8 cellular contexts compared by ENCODE assay signal in genomic region chr2:174597347-174598047, GRCh38. TPM values are rescaled to one million over a fixed set of nuclear protein-coding genes. Genes with fewer than 3 reads are reported as not detected.
DNase-seq lines count a peak whose midpoint lies in the region; TF ChIP-seq lines count a peak whose summit lies in the region.

WIPF1 (minus strand) TSS chr2:174597804; CDS start chr2:174585573, 12,231 bp downstream.

- peak within 1 kb of the TSS; percentile 76 for H3K4me3 ChIP-seq in CD8-positive, alpha-beta memory T cell (ENCODE audit: low read length)
- peak within 1 kb of the TSS; percentile 37 for H3K4me3 ChIP-seq in HL-60 (replicated peaks; ENCODE audit: insufficient read depth, low read length)
- H3K4me3 ChIP-seq in esophagus muscularis mucosa = peak within 1 kb of the TSS; percentile 20 to 34 (median 26)

- H3K4me1 ChIP-seq in CD8-positive, alpha-beta memory T cell (ENCODE audit: insufficient read depth, low read length) = peaks cover 54% of the 10 kb centered on the region
- peaks cover 3 to 58% (median 47%) of the 10 kb centered on the region in 4 donors for H3K4me1 ChIP-seq in esophagus muscularis mucosa

- H3K27me3 Mint-ChIP-seq in CD8-positive, alpha-beta memory T cell = no peaks in the 10 kb centered on the region
- no peaks in the 10 kb centered on the region for H3K27me3 Mint-ChIP-seq in activated CD4-positive, alpha-beta T cell treated with anti-CD3 and anti-CD28 coated beads, Interleukin-2, amount 10 ng/mL, durations not matched to agents 24 days and 14 days
- no peaks in the 10 kb centered on the region for H3K27me3 Mint-ChIP-seq in progenitor cell of endocrine pancreas

- H3K27ac ChIP-seq in CD8-positive, alpha-beta memory T cell (ENCODE audit: low read depth, low read length) = peak within 1 kb of the TSS; percentile 86
- H3K27ac ChIP-seq in HL-60 (replicated peaks) = peak within 1 kb of the TSS; percentile 79
- peak within 1 kb of the TSS; percentile 58 to 75 (median 64) for H3K27ac ChIP-seq in esophagus muscularis mucosa (replicated peaks in 1 of 4)

- intact Hi-C loops in activated CD4-positive, alpha-beta T cell treated with anti-CD3 and anti-CD28 coated beads, Interleukin-2, amount 10 ng/mL, durations not matched to agents 24 days and 14 days (cut with micrococcal nuclease) = loop anchor here (1.0 to 10.0 kb wide), 5 partner anchors 11 to 567 kb away; partner anchors contain the start of genes ATF2 and GPR155
- intact Hi-C loops in esophagus muscularis mucosa (cut with DNase I) = no loop called here

- whole genome bisulfite sequencing in esophagus muscularis mucosa = 30% methylated on average over 6 of the region's 6 CpGs

- peak within 1 kb of the TSS; percentile 86 to 99 (median 98) for H3K4me3 Mint-ChIP-seq in CD8-positive, alpha-beta memory T cell
- peak within 1 kb of the TSS; percentile 84 for H3K4me3 Mint-ChIP-seq in activated CD4-positive, alpha-beta T cell treated with anti-CD3 and anti-CD28 coated beads, Interleukin-2, amount 10 ng/mL, durations not matched to agents 24 days and 14 days
- no peak within 1 kb of the TSS for H3K4me3 Mint-ChIP-seq in progenitor cell of endocrine pancreas (ENCODE audit: low read depth)

- POLR2A ChIA-PET in CD8-positive, alpha-beta memory T cell (lab: Charles Lee) = interaction anchor here (0.7 to 3.0 kb wide), 10 partner anchors 9 to 110 kb away, joined by 3 to 16 read pairs (median 8); partner anchors contain the start of gene GPR155

- CTCF ChIA-PET in CD8-positive, alpha-beta memory T cell (lab: Charles Lee) = interaction anchor here (0.9 to 12.7 kb wide), 12 partner anchors 8 to 104 kb away, joined by 3 to 167 read pairs (median 6); no protein-coding TSS in a partner anchor

- DNase-seq in CD8-positive, alpha-beta memory T cell = peak; percentile 29 to 83 (median 68)
- DNase-seq in GM20000 (ENCODE audit: low spot score) (peak; percentile 61), HL-60 (ENCODE audit: low read depth in 1 of 2, low spot score in 1 of 2) (peak; percentile 46 to 69), esophagus muscularis mucosa (ENCODE audit: extremely low spot score) (peak; percentile 82), progenitor cell of endocrine pancreas (ENCODE audit: low spot score, unreplicated experiment) (no peak), NCI-H82 (lab: John Stamatoyannopoulos, UW) (no peak), NCI-H2227 treated with DMSO at 0.1 percent for 48 hours (lab: John Stamatoyannopoulos, UW) (no peak)
- DNase-seq in activated CD4-positive, alpha-beta T cell treated with anti-CD3 and anti-CD28 coated beads, Interleukin-2, amount 10 ng/mL, durations not matched to agents 24 days and 14 days = peak; percentile 86

- H3K4me1 Mint-ChIP-seq in CD8-positive, alpha-beta memory T cell = peaks cover 58 to 68% (median 58%) of the 10 kb centered on the region in 3 donors
- H3K4me1 Mint-ChIP-seq in activated CD4-positive, alpha-beta T cell treated with anti-CD3 and anti-CD28 coated beads, Interleukin-2, amount 10 ng/mL, durations not matched to agents 24 days and 14 days = peaks cover 53% of the 10 kb centered on the region
- H3K4me1 Mint-ChIP-seq in progenitor cell of endocrine pancreas (ENCODE audit: low read depth) = peaks cover 5% of the 10 kb centered on the region

- H3K36me3 Mint-ChIP-seq in CD8-positive, alpha-beta memory T cell = peaks cover 10 to 58% (median 18%) of the 10 kb centered on the region in 3 donors
- peaks cover 42% of the 10 kb centered on the region for H3K36me3 Mint-ChIP-seq in activated CD4-positive, alpha-beta T cell treated with anti-CD3 and anti-CD28 coated beads, Interleukin-2, amount 10 ng/mL, durations not matched to agents 24 days and 14 days (ENCODE audit: low read depth)
- H3K36me3 Mint-ChIP-seq in progenitor cell of endocrine pancreas (ENCODE audit: insufficient read depth) = peaks cover 2% of the 10 kb centered on the region

- peak within 1 kb of the TSS; percentile 93 to 99 (median 98) for H3K27ac Mint-ChIP-seq in CD8-positive, alpha-beta memory T cell
- H3K27ac Mint-ChIP-seq in activated CD4-positive, alpha-beta T cell treated with anti-CD3 and anti-CD28 coated beads, Interleukin-2, amount 10 ng/mL, durations not matched to agents 24 days and 14 days = peak within 1 kb of the TSS; percentile 94
- no peak within 1 kb of the TSS for H3K27ac Mint-ChIP-seq in progenitor cell of endocrine pancreas

- H3K9me3 Mint-ChIP-seq in CD8-positive, alpha-beta memory T cell = peaks cover 0 to 2% (median 0%) of the 10 kb centered on the region in 5 donors
- no peaks in the 10 kb centered on the region for H3K9me3 Mint-ChIP-seq in activated CD4-positive, alpha-beta T cell treated with anti-CD3 and anti-CD28 coated beads, Interleukin-2, amount 10 ng/mL, durations not matched to agents 24 days and 14 days
- H3K9me3 Mint-ChIP-seq in progenitor cell of endocrine pancreas (ENCODE audit: low read depth) = peaks cover 9% of the 10 kb centered on the region

- peak; percentile 35 for TF ChIP-seq POLR2A in esophagus muscularis mucosa (IDR thresholded peaks at IDR 0.05; ENCODE audit: low read depth)

- H3K36me3 ChIP-seq in CD8-positive, alpha-beta memory T cell (ENCODE audit: insufficient read depth, low read length) = no peaks in the 10 kb centered on the region
- H3K36me3 ChIP-seq in esophagus muscularis mucosa = peaks cover 0 to 3% (median 0%) of the 10 kb centered on the region in 4 donors

- no peak for TF ChIP-seq EP300 in esophagus muscularis mucosa (IDR thresholded peaks at IDR 0.05)

- H3K27me3 ChIP-seq in CD8-positive, alpha-beta memory T cell (ENCODE audit: insufficient read depth, low read length, poor library complexity, severe bottlenecking) = no peaks in the 10 kb centered on the region
- H3K27me3 ChIP-seq in HL-60 (ENCODE audit: insufficient read depth, poor library complexity, severe bottlenecking) (no peaks in the 10 kb centered on the region), esophagus muscularis mucosa (no peaks in the 10 kb centered on the region)

- no peaks in the 10 kb centered on the region for H3K9me3 ChIP-seq in CD8-positive, alpha-beta memory T cell (ENCODE audit: low read length)
- no peaks in the 10 kb centered on the region for H3K9me3 ChIP-seq in esophagus muscularis mucosa

- TF ChIP-seq CTCF in GM20000 (IDR thresholded peaks at IDR 0.05; ENCODE audit: extremely low read depth, missing control alignments) = no peak
- TF ChIP-seq CTCF in HL-60 (IDR thresholded peaks at IDR 0.05; ENCODE audit: insufficient read depth, low read length) = no peak
- TF ChIP-seq CTCF in esophagus muscularis mucosa (IDR thresholded peaks at IDR 0.05) = no peak
- no peak for TF ChIP-seq CTCF in progenitor cell of endocrine pancreas (IDR thresholded peaks at IDR 0.05; ENCODE audit: unreplicated experiment)

RNA-seq across cellular contexts. Expression of gene WIPF1, which starts in this region (rescaled TPM):
- 100 to 1,000 TPM; 317 to 326 TPM for total RNA-seq in CD8-positive, alpha-beta memory T cell
- polyA plus RNA-seq in CD8-positive, alpha-beta memory T cell = 200 TPM
- 280 and 287 TPM in 2 replicates for total RNA-seq in activated CD4-positive, alpha-beta T cell treated with anti-CD3 and anti-CD28 coated beads, Interleukin-2, amount 10 ng/mL, durations not matched to agents 24 days and 14 days
- total RNA-seq in esophagus muscularis mucosa (10 to 100 TPM; 31.5 to 61.5 (median 36.3) TPM), progenitor cell of endocrine pancreas (12.9 and 17.3 TPM in 2 replicates)

Comparison
In these comparisons a context has a peak if more than half of its experiments do, and no peak if none do; other contexts are left out.
1. DNase-seq: peak in CD8-positive, alpha-beta memory T cell (5 of 5), GM20000 (single experiment), HL-60 (2 of 2), activated CD4-positive, alpha-beta T cell treated with anti-CD3 and anti-CD28 coated beads, Interleukin-2, amount 10 ng/mL, durations not matched to agents 24 days and 14 days (single experiment) and esophagus muscularis mucosa (single experiment); none in progenitor cell of endocrine pancreas (single experiment), NCI-H82 (single experiment) and NCI-H2227 treated with DMSO at 0.1 percent for 48 hours (single experiment).
2. H3K4me3 ChIP-seq: peak in every context shown above with its lines; median percentile 76 in CD8-positive, alpha-beta memory T cell; 37 in HL-60; 26 in esophagus muscularis mucosa.
3. Peak in every context shown above with its lines, with median percentiles within 50 percentile points of each other: H3K27ac ChIP-seq.